Comparison of ENCODE assay signal across 21 cellular contexts in genomic region chr11:62737196-62737595, GRCh38. TPM values are rescaled to one million over a fixed set of nuclear protein-coding genes. Genes with fewer than 3 reads are reported as not detected.
DNase-seq lines count a peak whose midpoint lies in the region; ATAC-seq and TF ChIP-seq lines count a peak whose summit lies in the region.
"Had no signal": no experiment of that assay in that cellular context is flagged by ENCODE, and none has a peak within 500 bp of the region (broad histone marks: within the 10 kb centered on the region; RNA-seq: fewer than 3 reads in every experiment).

No MANE protein-coding gene starts in this region.

- peak overlapping the region; percentile 81 for H3K23ac ChIP-seq in trophoblast cell (ENCODE audit: low read length)

- no peak overlapping the region for H2AK5ac ChIP-seq in trophoblast cell (ENCODE audit: low read length)

- H3K79me1 ChIP-seq in trophoblast cell (ENCODE audit: low read length) = no peaks in the 10 kb centered on the region

- H3K27me3 ChIP-seq in trophoblast cell (ENCODE audit: insufficient read depth, low read length) (no peaks in the 10 kb centered on the region), suprapubic skin (no peaks in the 10 kb centered on the region)
- H3K27me3 ChIP-seq: BLaER1 treated with 17β-estradiol and CSF1 and Interleukin-3, amounts not matched to agents 10 nM and 100 nM had no signal

- H3K4me1 ChIP-seq in trophoblast cell (ENCODE audit: control insufficient read depth in 1 of 2, insufficient read depth in 2 of 2, low read length in 2 of 2) = peaks cover 0 to 2% of the 10 kb centered on the region in 2 experiments
- H3K4me1 ChIP-seq in suprapubic skin = peaks cover 2% of the 10 kb centered on the region
- H3K4me1 ChIP-seq: Caco-2 had no signal

- H3K36me3 Mint-ChIP-seq in activated naive CD8-positive, alpha-beta T cell = peaks cover 7% of the 10 kb centered on the region
- H3K36me3 Mint-ChIP-seq in activated naive CD8-positive, alpha-beta T cell treated with anti-CD3 and anti-CD28 coated beads, Interleukin-2, amount 50 U/mL, for 24 hours (ENCODE audit: low read depth) = peaks cover 28% of the 10 kb centered on the region

- H3K27ac Mint-ChIP-seq in activated naive CD8-positive, alpha-beta T cell = peak overlapping the region; percentile 34
- H3K27ac Mint-ChIP-seq in activated naive CD8-positive, alpha-beta T cell treated with anti-CD3 and anti-CD28 coated beads, Interleukin-2, amount 50 U/mL, for 24 hours = no peak overlapping the region
- H3K27ac Mint-ChIP-seq: B cell; CD4-positive, alpha-beta T cell; CD8-positive, alpha-beta T cell had no signal

- no peaks in the 10 kb centered on the region for H3K27me3 Mint-ChIP-seq in activated naive CD8-positive, alpha-beta T cell
- no peaks in the 10 kb centered on the region for H3K27me3 Mint-ChIP-seq in activated naive CD8-positive, alpha-beta T cell treated with anti-CD3 and anti-CD28 coated beads, Interleukin-2, amount 50 U/mL, for 24 hours
- H3K27me3 Mint-ChIP-seq: B cell; CD4-positive, alpha-beta T cell had no signal

- ATAC-seq in activated naive CD8-positive, alpha-beta T cell treated with anti-CD3 and anti-CD28 coated beads, Interleukin-2, amount 50 U/mL, for 24 hours = no peak
- ATAC-seq: A549; CD8-positive, alpha-beta T cell; GM12878 had no signal

- H3K4me2 ChIP-seq in trophoblast cell (ENCODE audit: low read length) = no peak overlapping the region
- H3K4me2 ChIP-seq: A549; BLaER1 treated with 17β-estradiol and CSF1 and Interleukin-3, amounts not matched to agents 10 nM and 100 nM had no signal

- H3K4ac ChIP-seq in trophoblast cell (ENCODE audit: low read depth, low read length) = no peak overlapping the region

- no peak overlapping the region for H2BK12ac ChIP-seq in trophoblast cell (ENCODE audit: low read length)

- DNase-seq in activated naive CD8-positive, alpha-beta T cell treated with anti-CD3 and anti-CD28 coated beads, Interleukin-2, amount 50 U/mL, for 24 hours = no peak
- DNase-seq in cerebellar cortex (ENCODE audit: low spot score) (peak; percentile 66), trophoblast cell (no peak), RPMI8226 (no peak), suprapubic skin (ENCODE audit: low spot score in 2 of 2) (no peak)
- DNase-seq: AML-193; Caco-2; Calu3; CD4-positive, alpha-beta T cell; CD8-positive, alpha-beta T cell; DMS79 treated with DMSO at 0.1 percent for 48 hours; GDM1 had no signal

- H3K9me3 ChIP-seq in trophoblast cell (ENCODE audit: insufficient read depth, low read depth, low read length) (no peaks in the 10 kb centered on the region), suprapubic skin (no peaks in the 10 kb centered on the region)
- H3K9me3 ChIP-seq: A549; BLaER1 treated with 17β-estradiol and CSF1 and Interleukin-3, amounts not matched to agents 10 nM and 100 nM; Caco-2 had no signal

- no peak for TF ChIP-seq EP300 in suprapubic skin (IDR thresholded peaks at IDR 0.05)

- H3K27ac ChIP-seq in trophoblast cell (ENCODE audit: low read depth, low read length) (no peak overlapping the region), suprapubic skin (no peak overlapping the region)
- H3K27ac ChIP-seq: 22Rv1; A549; BLaER1 treated with 17β-estradiol and CSF1 and Interleukin-3, amounts not matched to agents 10 nM and 100 nM; C4-2B had no signal

- no peak for TF ChIP-seq CTCF in suprapubic skin (IDR thresholded peaks at IDR 0.05)

- H3K36me3 ChIP-seq in trophoblast cell (ENCODE audit: control insufficient read depth in 1 of 2, insufficient read depth in 2 of 2, low read length in 2 of 2) (peaks cover 31 to 47% of the 10 kb centered on the region in 2 experiments), suprapubic skin (peaks cover 72% of the 10 kb centered on the region)

- no peak overlapping the region for H4K12ac ChIP-seq in trophoblast cell (ENCODE audit: low read depth, low read length)

- no peak overlapping the region for H3K4me3 ChIP-seq in trophoblast cell (ENCODE audit: low read depth, low read length)
- H3K4me3 ChIP-seq in suprapubic skin = no peak overlapping the region
- H3K4me3 ChIP-seq: A549; BLaER1 treated with 17β-estradiol and CSF1 and Interleukin-3, amounts not matched to agents 10 nM and 100 nM; GM12878 had no signal

- H3K14ac ChIP-seq in trophoblast cell (ENCODE audit: low read length) = no peak overlapping the region

- no peak overlapping the region for H2BK120ac ChIP-seq in trophoblast cell (ENCODE audit: insufficient read depth, low read length, poor library complexity)

- TF ChIP-seq POLR2A in suprapubic skin (IDR thresholded peaks at IDR 0.05) = no peak

- H3K4me3 Mint-ChIP-seq in activated naive CD8-positive, alpha-beta T cell = no peak overlapping the region
- no peak overlapping the region for H3K4me3 Mint-ChIP-seq in activated naive CD8-positive, alpha-beta T cell treated with anti-CD3 and anti-CD28 coated beads, Interleukin-2, amount 50 U/mL, for 24 hours
- H3K4me3 Mint-ChIP-seq: B cell; CD4-positive, alpha-beta T cell; CD8-positive, alpha-beta T cell had no signal

- H3K79me2 ChIP-seq in trophoblast cell (ENCODE audit: control insufficient read depth, insufficient read depth, low read length, poor library complexity) = no peaks in the 10 kb centered on the region

- no peaks in the 10 kb centered on the region for H3K9me3 Mint-ChIP-seq in activated naive CD8-positive, alpha-beta T cell (ENCODE audit: low read depth)
- H3K9me3 Mint-ChIP-seq in activated naive CD8-positive, alpha-beta T cell treated with anti-CD3 and anti-CD28 coated beads, Interleukin-2, amount 50 U/mL, for 24 hours = no peaks in the 10 kb centered on the region
- H3K9me3 Mint-ChIP-seq: CD4-positive, alpha-beta T cell; CD8-positive, alpha-beta T cell had no signal

- H2AFZ ChIP-seq in trophoblast cell (ENCODE audit: insufficient read depth, low read length, poor library complexity) = no peak overlapping the region

- H3K18ac ChIP-seq in trophoblast cell (ENCODE audit: low read length) = no peak overlapping the region

- no peak overlapping the region for H3K9ac ChIP-seq in trophoblast cell (ENCODE audit: low read length)

- H3K4me1 Mint-ChIP-seq in activated naive CD8-positive, alpha-beta T cell (ENCODE audit: low read depth) = peaks cover 7% of the 10 kb centered on the region
- H3K4me1 Mint-ChIP-seq in activated naive CD8-positive, alpha-beta T cell treated with anti-CD3 and anti-CD28 coated beads, Interleukin-2, amount 50 U/mL, for 24 hours = peaks cover 7% of the 10 kb centered on the region

- no peak overlapping the region for H2BK5ac ChIP-seq in trophoblast cell (ENCODE audit: low read depth, low read length, poor library complexity)

- H4K8ac ChIP-seq in trophoblast cell (ENCODE audit: low read depth, low read length) = no peak overlapping the region

- H4K91ac ChIP-seq in trophoblast cell (ENCODE audit: low read depth, low read length) = no peak overlapping the region

RNA-seq across cellular contexts. Expression of gene TTC9C, which starts 8.9 kb away (rescaled TPM):
- 62.8 and 63.8 TPM in 2 replicates for polyA plus RNA-seq in trophoblast cell (2013)
- total RNA-seq in suprapubic skin = 10 to 100 TPM; 16.3 to 42.3 (median 31.7) TPM

RNA-seq across cellular contexts. Expression of gene HNRNPUL2, which starts 9.9 kb away (rescaled TPM):
- polyA plus RNA-seq in trophoblast cell (2013) = 29.1 and 31.7 TPM in 2 replicates
- 10 to 100 TPM; 21.1 to 51.5 (median 33.6) TPM for total RNA-seq in suprapubic skin

RNA-seq across cellular contexts. Expression of gene ZBTB3, which starts 16.8 kb away (rescaled TPM):
- 6.8 and 8.0 TPM in 2 replicates for polyA plus RNA-seq in trophoblast cell (2013)
- total RNA-seq in suprapubic skin = 10 to 100 TPM; 10.9 to 32.2 (median 14.3) TPM

RNA-seq across cellular contexts. Expression of gene POLR2G, which starts 24.2 kb away (rescaled TPM):
- 72.8 and 73.3 TPM in 2 replicates for polyA plus RNA-seq in trophoblast cell (2013)
- total RNA-seq in suprapubic skin = 100 to 1,000 TPM in 1 of 4 donors, 10 to 100 TPM in 3; 46.9 to 117 (median 52.1) TPM

RNA-seq across cellular contexts. Expression of gene GNG3, which starts 29.7 kb away (rescaled TPM):
- 0.31 and 0.32 TPM in 2 replicates for polyA plus RNA-seq in trophoblast cell (2013)
- under 1 TPM in 1 of 4 donors, not detected in 3; 0.68 TPM for total RNA-seq in suprapubic skin
- total RNA-seq: A172; Caco-2; Calu3; CD4-positive, alpha-beta T cell; CD8-positive, alpha-beta T cell; GM12878 had no signal
- polyA plus RNA-seq: A549, BJ had no signal
